Comparison of ENCODE assay signal across 15 cellular contexts in genomic region chrX:23952401-23952800, GRCh38. TPM values are rescaled to one million over a fixed set of nuclear protein-coding genes. Genes with fewer than 3 reads are reported as not detected.
A peak's percentile ranks its signal among the peaks of the same experiment; 100 is the strongest.
DNase-seq lines count a peak whose midpoint lies in the region; ATAC-seq and TF ChIP-seq lines count a peak whose summit lies in the region.
"Had no signal": no experiment of that assay in that cellular context is flagged by ENCODE, and none has a peak within 500 bp of the region (broad histone marks: within the 10 kb centered on the region; RNA-seq: fewer than 3 reads in every experiment).

No MANE protein-coding gene starts in this region.

- H3K36me3 ChIP-seq in KOPT-K1 (ENCODE audit: insufficient read depth, low read length) = no peaks in the 10 kb centered on the region
- H3K36me3 ChIP-seq in neutrophil = no peaks in the 10 kb centered on the region
- H3K36me3 ChIP-seq in right lobe of liver = no peaks in the 10 kb centered on the region
- H3K36me3 ChIP-seq in Peyer's patch = no peaks in the 10 kb centered on the region

- H3K4me3 Mint-ChIP-seq in activated T-cell treated with anti-CD3 and anti-CD28 coated beads, Interleukin-2, amount 50 U/mL, for 72 hours = peak overlapping the region; percentile 44 to 84
- peak overlapping the region; percentile 83 for H3K4me3 Mint-ChIP-seq in activated T-helper 2 cell treated with anti-CD3 and anti-CD28 coated beads, Interferon-gamma antibody, Interleukin-2, Interleukin-4, amounts not matched to agents 10 μg/mL and 5 μg/mL and 100 μg/mL, durations not matched to agents 14 hours and 24 hours and 36 hours (ENCODE audit: low read depth)
- H3K4me3 Mint-ChIP-seq: neural crest cell had no signal

- no peaks in the 10 kb centered on the region for H3K9me3 Mint-ChIP-seq in activated T-cell treated with anti-CD3 and anti-CD28 coated beads, Interleukin-2, amount 50 U/mL, for 72 hours
- H3K9me3 Mint-ChIP-seq in activated T-helper 2 cell treated with anti-CD3 and anti-CD28 coated beads, Interferon-gamma antibody, Interleukin-2, Interleukin-4, amounts not matched to agents 10 μg/mL and 5 μg/mL and 100 μg/mL, durations not matched to agents 14 hours and 24 hours and 36 hours = no peaks in the 10 kb centered on the region
- H3K9me3 Mint-ChIP-seq: neural crest cell, WTC11 had no signal

- WGBS in right lobe of liver (ENCODE audit: insufficient coverage, low coverage, low lambda C conversion rate, missing lambda C conversion rate) = 53% methylated on average over 3 of the region's 3 CpGs

- H3K27ac Mint-ChIP-seq in activated T-cell treated with anti-CD3 and anti-CD28 coated beads, Interleukin-2, amount 50 U/mL, for 72 hours = no peak overlapping the region
- H3K27ac Mint-ChIP-seq in activated T-helper 2 cell treated with anti-CD3 and anti-CD28 coated beads, Interferon-gamma antibody, Interleukin-2, Interleukin-4, amounts not matched to agents 10 μg/mL and 5 μg/mL and 100 μg/mL, durations not matched to agents 14 hours and 24 hours and 36 hours = no peak overlapping the region

- H3K27me3 ChIP-seq in neutrophil (no peaks in the 10 kb centered on the region), right lobe of liver (no peaks in the 10 kb centered on the region), Peyer's patch (no peaks in the 10 kb centered on the region)

- H3K4me3 ChIP-seq in neutrophil (ENCODE audit: low read depth in 1 of 2, low read length in 1 of 2) = no peak overlapping the region
- no peak overlapping the region for H3K4me3 ChIP-seq in right lobe of liver
- H3K4me3 ChIP-seq in Peyer's patch = no peak overlapping the region

- DNase-seq in activated T-cell treated with anti-CD3 and anti-CD28 coated beads, Interleukin-2, amount 50 U/mL, for 72 hours = no peak
- DNase-seq in activated T-cell treated with anti-CD3 and anti-CD28 coated beads, Interleukin-2, amount 50 U/mL, for 48 hours = no peak
- no peak for DNase-seq in activated T-helper 2 cell treated with anti-CD3 and anti-CD28 coated beads, Interferon-gamma antibody, Interleukin-2, Interleukin-4, amounts not matched to agents 10 μg/mL and 5 μg/mL and 100 μg/mL, durations not matched to agents 14 hours and 24 hours and 36 hours (ENCODE audit: low spot score)
- DNase-seq in COLO829 (ENCODE audit: low spot score) (no peak), right lobe of liver (no peak), Peyer's patch (no peak)
- DNase-seq: cortex of kidney, NCI-H2029 treated with DMSO at 0.1 percent for 48 hours, NCI-H524, retina had no signal

- H3K4me1 ChIP-seq in neutrophil (ENCODE audit: control insufficient read depth in 1 of 2, insufficient read depth in 1 of 2, low read depth in 1 of 2, low read length in 1 of 2) = peaks cover 11 to 13% of the 10 kb centered on the region in 2 experiments
- no peaks in the 10 kb centered on the region for H3K4me1 ChIP-seq in right lobe of liver
- H3K4me1 ChIP-seq in Peyer's patch = no peaks in the 10 kb centered on the region

- TF ChIP-seq POLR2A in right lobe of liver (IDR thresholded peaks at IDR 0.05) = no peak
- no peak for TF ChIP-seq POLR2A in Peyer's patch (IDR thresholded peaks at IDR 0.05)

- H3K9me3 ChIP-seq in KOPT-K1 (ENCODE audit: insufficient read depth, low read length, poor library complexity, severe bottlenecking) (no peaks in the 10 kb centered on the region), neutrophil (no peaks in the 10 kb centered on the region), right lobe of liver (no peaks in the 10 kb centered on the region), Peyer's patch (no peaks in the 10 kb centered on the region)

- ATAC-seq in activated T-cell treated with anti-CD3 and anti-CD28 coated beads, Interleukin-2, amount 50 U/mL, for 72 hours (replicated peaks in 1 of 2) = no peak
- ATAC-seq in right lobe of liver = no peak

- H3K36me3 Mint-ChIP-seq in activated T-cell treated with anti-CD3 and anti-CD28 coated beads, Interleukin-2, amount 50 U/mL, for 72 hours (ENCODE audit: insufficient read depth in 2 of 2) = no peaks in the 10 kb centered on the region
- H3K36me3 Mint-ChIP-seq in activated T-helper 2 cell treated with anti-CD3 and anti-CD28 coated beads, Interferon-gamma antibody, Interleukin-2, Interleukin-4, amounts not matched to agents 10 μg/mL and 5 μg/mL and 100 μg/mL, durations not matched to agents 14 hours and 24 hours and 36 hours (ENCODE audit: low read depth) = peaks cover 4% of the 10 kb centered on the region
- H3K36me3 Mint-ChIP-seq: WTC11 had no signal

- intact Hi-C loops in activated T-helper 2 cell treated with anti-CD3 and anti-CD28 coated beads, Interferon-gamma antibody, Interleukin-2, Interleukin-4, amounts not matched to agents 10 μg/mL and 5 μg/mL and 100 μg/mL, durations not matched to agents 14 hours and 24 hours and 36 hours (cut with micrococcal nuclease) = loop anchor here (2.0 to 5.0 kb wide), 2 partner anchors 44 to 75 kb away; partner anchors contain the start of genes CXorf58 and KLHL15
- intact Hi-C loops in right lobe of liver (cut with DNase I) = no loop called here

- TF ChIP-seq CTCF in neutrophil (IDR thresholded peaks at IDR 0.05) (no peak), right lobe of liver (IDR thresholded peaks at IDR 0.05) (no peak), Peyer's patch (IDR thresholded peaks at IDR 0.05) (no peak)

- H3K27ac ChIP-seq in KOPT-K1 (ENCODE audit: low read depth, low read length, poor library complexity, severe bottlenecking) (peak overlapping the region; percentile 90), neutrophil (peak overlapping the region; percentile 78), right lobe of liver (no peak overlapping the region), Peyer's patch (no peak overlapping the region)

- H3K4me1 Mint-ChIP-seq in activated T-cell treated with anti-CD3 and anti-CD28 coated beads, Interleukin-2, amount 50 U/mL, for 72 hours (ENCODE audit: low read depth) = peaks cover 31% of the 10 kb centered on the region
- peaks cover 27% of the 10 kb centered on the region for H3K4me1 Mint-ChIP-seq in activated T-helper 2 cell treated with anti-CD3 and anti-CD28 coated beads, Interferon-gamma antibody, Interleukin-2, Interleukin-4, amounts not matched to agents 10 μg/mL and 5 μg/mL and 100 μg/mL, durations not matched to agents 14 hours and 24 hours and 36 hours (ENCODE audit: low read depth)

- peaks cover 9% of the 10 kb centered on the region for H3K27me3 Mint-ChIP-seq in activated T-cell treated with anti-CD3 and anti-CD28 coated beads, Interleukin-2, amount 50 U/mL, for 72 hours (ENCODE audit: low read depth)
- H3K27me3 Mint-ChIP-seq in activated T-helper 2 cell treated with anti-CD3 and anti-CD28 coated beads, Interferon-gamma antibody, Interleukin-2, Interleukin-4, amounts not matched to agents 10 μg/mL and 5 μg/mL and 100 μg/mL, durations not matched to agents 14 hours and 24 hours and 36 hours (ENCODE audit: low read depth) = no peaks in the 10 kb centered on the region

RNA-seq across cellular contexts. Expression of gene CXorf58, which starts 44.6 kb away (rescaled TPM):
- not detected for total RNA-seq in activated T-cell treated with anti-CD3 and anti-CD28 coated beads, Interleukin-2, amount 50 U/mL, for 72 hours
- 0.21 TPM in 1 of 2 replicates, not detected in the other for total RNA-seq in activated T-helper 2 cell treated with anti-CD3 and anti-CD28 coated beads, Interferon-gamma antibody, Interleukin-2, Interleukin-4, amounts not matched to agents 10 μg/mL and 5 μg/mL and 100 μg/mL, durations not matched to agents 14 hours and 24 hours and 36 hours
- total RNA-seq in right lobe of liver = not detected
- total RNA-seq in Peyer's patch = under 1 TPM in 1 of 4 donors, not detected in 3; 0.53 TPM
- total RNA-seq: epithelial cell of proximal tubule, WTC11 had no signal

RNA-seq across cellular contexts. Expression of gene APOO, which starts 44.7 kb away (rescaled TPM):
- 10 to 100 TPM; 16.6 to 24.4 TPM for total RNA-seq in activated T-cell treated with anti-CD3 and anti-CD28 coated beads, Interleukin-2, amount 50 U/mL, for 72 hours
- 21.9 and 22.4 TPM in 2 replicates for total RNA-seq in activated T-helper 2 cell treated with anti-CD3 and anti-CD28 coated beads, Interferon-gamma antibody, Interleukin-2, Interleukin-4, amounts not matched to agents 10 μg/mL and 5 μg/mL and 100 μg/mL, durations not matched to agents 14 hours and 24 hours and 36 hours
- 10 to 100 TPM in 5 of 6 experiments, 1 to 10 TPM in 1; 9.8 to 17.3 (median 12.2) TPM for total RNA-seq in right lobe of liver
- total RNA-seq in Peyer's patch = 10 to 100 TPM; 12.1 to 20.6 (median 17.8) TPM

Comparison
In these comparisons a context has a peak if more than half of its experiments do, and no peak if none do; other contexts are left out.
1. H3K27ac ChIP-seq: peak in KOPT-K1 (single experiment) and neutrophil (single experiment); none in right lobe of liver (0 of 3) and Peyer's patch (0 of 4).